Comparison of ENCODE assay signal across 1 cellular context in the genomic region with DNA sequence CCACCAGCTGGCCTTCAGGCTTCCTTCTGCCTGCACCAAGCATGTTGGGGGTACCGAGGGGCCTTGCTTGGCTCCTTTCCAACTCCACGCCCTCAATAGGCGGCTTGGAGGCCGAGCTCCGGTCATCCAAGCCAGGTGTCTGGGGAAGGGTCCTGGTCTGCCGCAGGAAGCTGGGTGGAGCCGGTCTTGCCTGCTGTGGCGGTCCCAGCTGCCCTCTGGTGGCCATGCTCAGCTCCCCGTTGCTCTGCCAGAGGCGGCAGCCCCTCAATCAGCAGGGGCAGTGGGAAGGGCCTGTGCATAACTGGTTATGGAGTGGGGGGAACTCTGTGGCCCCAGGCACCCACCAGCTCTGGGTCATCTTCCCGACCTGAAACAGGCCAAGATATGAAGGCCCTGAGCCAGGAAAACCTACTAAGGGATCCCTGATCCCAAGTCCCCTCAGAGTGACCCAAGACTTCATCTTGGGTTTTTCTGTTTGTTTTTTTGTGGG.
TF ChIP-seq lines count a peak whose summit lies in the region.

No MANE protein-coding gene starts in this region.

TF ChIP-seq in IMR-90, 13 proteins besides CTCF, POLR2A, EP300 and RAD21:
- TF ChIP-seq CHD1 (IDR thresholded peaks at IDR 0.05; ENCODE audit: low read depth, low read length) = no peak
- TF ChIP-seq SMC3 (IDR thresholded peaks at IDR 0.05; ENCODE audit: low read depth, low read length) = peak; percentile 92
